Comparison of ENCODE assay signal across 25 cellular contexts in the genomic region with DNA sequence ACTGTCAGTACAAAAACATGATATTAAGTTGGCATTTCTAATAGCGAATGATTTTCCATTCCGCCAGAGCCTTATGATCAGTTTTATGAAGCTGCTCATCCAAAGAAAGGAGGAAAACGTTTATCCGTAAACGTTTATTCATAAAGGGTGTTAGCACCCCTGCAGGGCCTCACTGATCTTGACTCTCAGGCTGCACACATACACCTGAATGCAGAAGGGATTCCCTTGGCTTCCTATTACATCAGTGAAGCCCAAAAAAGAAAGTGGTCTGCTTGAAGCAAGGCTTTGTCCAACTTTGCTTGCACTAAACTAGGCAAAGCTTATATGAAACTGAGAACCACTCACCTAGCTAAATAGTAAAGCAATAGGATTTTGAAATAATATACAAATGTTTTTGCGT.
"Had no signal": no experiment of that assay in that cellular context is flagged by ENCODE, and none has a peak within 500 bp of the region (broad histone marks: within the 10 kb centered on the region; RNA-seq: fewer than 3 reads in every experiment).

No MANE protein-coding gene starts in this region.

- H3K4me1 Mint-ChIP-seq: IgD-negative memory B cell had no signal

- H3K9me3 ChIP-seq: Peyer's patch, SJCRH30 had no signal

- H3K27ac Mint-ChIP-seq: IgD-negative memory B cell had no signal

- H3K27me3 ChIP-seq: Peyer's patch, SJCRH30 had no signal

- H3K4me3 Mint-ChIP-seq: IgD-negative memory B cell had no signal

- H3K4me1 ChIP-seq: Peyer's patch, SJCRH30 had no signal

- H3K36me3 Mint-ChIP-seq: IgD-negative memory B cell had no signal

- H3K27me3 Mint-ChIP-seq: IgD-negative memory B cell had no signal

- H3K4me3 ChIP-seq: PC-9, Peyer's patch, SJCRH30 had no signal

- DNase-seq: KBM-7; MV-4-11; NCI-H1048; NCI-H1105; NCI-H1417; NCI-H1436 treated with DMSO at 0.1 percent for 48 hours; NCI-H1694; NCI-H187 treated with DMSO at 0.1 percent for 48 hours; NCI-H2029 treated with DMSO at 0.1 percent for 48 hours; NCI-H2107; NCI-H2171 treated with DMSO at 0.1 percent for 48 hours; NCI-H345; NCI-H446 treated with DMSO at 0.1 percent for 48 hours; NCI-H510A treated with DMSO at 0.1 percent for 48 hours; NCI-H526; NCI-H82; NK-92 treated with Interleukin-12 subunit alpha and Interleukin-12 subunit beta, amount 100 ng/mL, for 24 hours; PC-9; Peyer's patch; SHP77 treated with DMSO at 0.1 percent for 48 hours; SJCRH30 had no signal

- H3K36me3 ChIP-seq: Peyer's patch, SJCRH30 had no signal

- H2AFZ ChIP-seq: PC-9 had no signal

- H3K27ac ChIP-seq: HL-60, PC-9, Peyer's patch, SJCRH30 had no signal

- H3K4me2 ChIP-seq: PC-9 had no signal

- ATAC-seq: Right ventricle myocardium inferior, SK-N-SH treated with all-trans-retinoic acid at 6 μM for 48 hours had no signal
